ENCODE assay signal across 8 cellular contexts in the genomic region with DNA sequence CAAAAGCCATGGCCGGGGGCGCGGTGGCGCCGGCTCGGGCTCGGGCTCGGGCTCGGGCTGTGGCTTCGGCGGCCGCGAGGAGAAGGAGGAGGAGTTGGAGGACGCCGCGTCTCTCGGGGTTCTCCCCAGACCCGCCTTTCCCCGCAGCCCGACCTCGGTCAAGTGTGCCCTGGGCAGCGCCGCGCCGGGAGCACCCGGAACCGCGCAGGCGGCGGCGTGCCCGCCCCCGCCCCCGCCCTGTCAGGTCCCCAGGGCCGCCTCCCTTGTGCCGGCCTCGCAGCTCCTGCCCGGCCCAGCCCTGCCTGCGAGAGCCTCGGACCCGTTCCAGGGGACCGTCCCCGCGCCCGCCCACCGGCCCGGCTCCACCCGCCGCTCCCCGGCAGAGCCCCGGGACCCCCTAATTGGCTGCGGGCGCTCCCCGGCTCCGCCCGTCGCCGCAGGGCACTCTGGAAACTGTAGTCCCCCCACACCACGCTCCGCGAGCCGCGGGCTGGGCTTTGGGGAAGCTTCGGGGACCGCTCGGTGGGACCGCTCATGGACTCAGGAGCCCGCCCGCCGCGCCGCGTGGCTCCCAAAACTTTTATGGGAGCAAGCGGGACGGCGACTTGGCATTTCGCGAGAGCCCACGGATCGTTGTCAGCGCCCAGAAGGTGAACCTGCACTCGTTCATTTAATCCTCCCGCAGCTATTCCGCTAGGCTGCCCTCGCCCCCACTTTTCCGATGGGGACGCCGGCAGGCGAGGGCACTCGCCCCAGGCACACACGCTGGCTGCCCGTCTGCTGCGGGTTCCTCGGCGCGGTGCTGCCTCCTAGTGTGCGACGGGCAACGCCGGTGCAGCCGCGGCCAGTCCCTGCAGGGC. TPM values are rescaled to one million over a fixed set of nuclear protein-coding genes. Genes with fewer than 3 reads are reported as not detected.
DNase-seq lines count a peak whose midpoint lies in the region; ATAC-seq lines count a peak whose summit lies in the region.

A gene (minus strand): TSS at position 192 of the 860 bp plus-strand sequence. CDS start 182 bp downstream, at position 10.

- peak within 1 kb of the TSS; percentile 89 for H3K27ac ChIP-seq in epithelial cell of prostate

- ATAC-seq in GM21528 (IDR thresholded peaks at IDR 0.05; ENCODE audit: low FRiP score, unreplicated experiment) = peak; percentile 72

- peak; percentile 39 for DNase-seq in DMS153 treated with DMSO at 0.1 percent for 48 hours (lab: John Stamatoyannopoulos, UW; ENCODE audit: unreplicated experiment)
- DNase-seq in HuH-7.5 (ENCODE audit: low spot score) = peak; percentile 92
- peak; percentile 6 for DNase-seq in OCI-M2 (lab: John Stamatoyannopoulos, UW; ENCODE audit: unreplicated experiment)
- peak; percentile 81 for DNase-seq in activated T-cell treated with anti-CD3 and anti-CD28 coated beads for 4 hours
- peak; percentile 60 for DNase-seq in epithelial cell of prostate (ENCODE audit: low read depth, low spot score)
- peak; percentile 92 for DNase-seq in mucosa of gallbladder (ENCODE audit: low spot score)
- DNase-seq in stimulated activated CD8-positive, alpha-beta memory T cell treated with anti-CD3 and anti-CD28 coated beads, Interleukin-4, amount 100 ng/mL, for 24 hours (ENCODE audit: low read depth) = peak; percentile 90

RNA-seq across cellular contexts. Expression of the gene that starts here (rescaled TPM):
- total RNA-seq in mucosa of gallbladder = 45.1 TPM

Comparison
In these comparisons a context has a peak if more than half of its experiments do, and no peak if none do; other contexts are left out.
1. Peak in every context shown above with its lines: DNase-seq, ATAC-seq and H3K27ac ChIP-seq.
2. DNase-seq: peak in every context shown above with its lines; median percentile 92 in HuH-7.5; 92 in mucosa of gallbladder; 90 in stimulated activated CD8-positive, alpha-beta memory T cell treated with anti-CD3 and anti-CD28 coated beads, Interleukin-4, amount 100 ng/mL, for 24 hours; 81 in activated T-cell treated with anti-CD3 and anti-CD28 coated beads for 4 hours; 60 in epithelial cell of prostate; 39 in DMS153 treated with DMSO at 0.1 percent for 48 hours; 6 in OCI-M2.